In the genomic region with DNA sequence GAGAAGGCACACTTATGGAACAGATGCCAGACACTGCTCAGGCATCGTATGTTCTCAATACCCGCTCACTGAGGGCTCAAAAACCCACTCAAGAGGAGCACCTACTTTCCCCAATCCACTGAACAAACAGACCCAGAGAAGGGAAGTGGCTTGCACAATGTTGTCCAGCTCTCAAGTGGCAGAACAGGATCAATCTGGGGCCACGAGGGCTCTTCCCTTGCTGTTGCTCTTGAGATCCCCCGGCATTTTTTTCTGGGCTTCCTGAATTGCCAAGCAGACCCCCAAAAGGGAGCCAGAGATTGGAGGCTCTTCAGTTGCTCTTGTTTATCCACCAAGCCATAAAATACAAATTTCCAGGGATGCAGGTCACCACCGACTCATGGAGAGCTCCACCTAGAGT, we compare ENCODE assay signal across 19 cellular contexts. TPM values are rescaled to one million over a fixed set of nuclear protein-coding genes. Genes with fewer than 3 reads are reported as not detected.
DNase-seq lines count a peak whose midpoint lies in the region; ATAC-seq and TF ChIP-seq lines count a peak whose summit lies in the region.
"Had no signal": no experiment of that assay in that cellular context is flagged by ENCODE, and none has a peak within 500 bp of the region (broad histone marks: within the 10 kb centered on the region; RNA-seq: fewer than 3 reads in every experiment).

No MANE protein-coding gene starts in this region.

- no peaks in the 10 kb centered on the region for H3K36me3 Mint-ChIP-seq in activated CD4-positive, alpha-beta T cell treated with anti-CD3 and anti-CD28 coated beads, Interleukin-2, amount 10 ng/mL, durations not matched to agents 7 days and 5 days (ENCODE audit: low read depth)
- H3K36me3 Mint-ChIP-seq in activated T-helper 2 cell treated with anti-CD3 and anti-CD28 coated beads, Interferon-gamma antibody, Interleukin-2, Interleukin-4, amounts not matched to agents 10 μg/mL and 5 μg/mL and 100 μg/mL, durations not matched to agents 14 hours and 24 hours and 36 hours (ENCODE audit: low read depth), result no peaks in the 10 kb centered on the region
- H3K36me3 Mint-ChIP-seq: CD14-positive monocyte; CD4-positive, alpha-beta memory T cell had no signal

- peaks cover 2% of the 10 kb centered on the region for H3K27me3 Mint-ChIP-seq in activated CD4-positive, alpha-beta T cell treated with anti-CD3 and anti-CD28 coated beads, Interleukin-2, amount 10 ng/mL, durations not matched to agents 7 days and 5 days
- peaks cover 4% of the 10 kb centered on the region for H3K27me3 Mint-ChIP-seq in activated T-helper 2 cell treated with anti-CD3 and anti-CD28 coated beads, Interferon-gamma antibody, Interleukin-2, Interleukin-4, amounts not matched to agents 10 μg/mL and 5 μg/mL and 100 μg/mL, durations not matched to agents 14 hours and 24 hours and 36 hours (ENCODE audit: low read depth)

- no peaks in the 10 kb centered on the region for H3K4me1 ChIP-seq in left lung
- H3K4me1 ChIP-seq: BLaER1 had no signal

- ATAC-seq in left lung (peak; percentile 38), GM21576 (IDR thresholded peaks at IDR 0.05; ENCODE audit: unreplicated experiment) (no peak)
- ATAC-seq: A549, HCT116 had no signal

- intact Hi-C loops in left lung (cut with DNase I), result no loop called here
- intact Hi-C loops in activated T-helper 2 cell treated with anti-CD3 and anti-CD28 coated beads, Interferon-gamma antibody, Interleukin-2, Interleukin-4, amounts not matched to agents 10 μg/mL and 5 μg/mL and 100 μg/mL, durations not matched to agents 14 hours and 24 hours and 36 hours (cut with micrococcal nuclease), result no loop called here

- no peaks in the 10 kb centered on the region for H3K9me3 ChIP-seq in left lung
- H3K9me3 ChIP-seq: A549, BLaER1 had no signal

- H3K4me3 ChIP-seq in left lung, result no peak overlapping the region
- H3K4me3 ChIP-seq: A549, BLaER1 had no signal

- H3K9me3 Mint-ChIP-seq in activated CD4-positive, alpha-beta T cell treated with anti-CD3 and anti-CD28 coated beads, Interleukin-2, amount 10 ng/mL, durations not matched to agents 7 days and 5 days, result no peaks in the 10 kb centered on the region
- H3K9me3 Mint-ChIP-seq in activated T-helper 2 cell treated with anti-CD3 and anti-CD28 coated beads, Interferon-gamma antibody, Interleukin-2, Interleukin-4, amounts not matched to agents 10 μg/mL and 5 μg/mL and 100 μg/mL, durations not matched to agents 14 hours and 24 hours and 36 hours, result no peaks in the 10 kb centered on the region
- H3K9me3 Mint-ChIP-seq: CD4-positive, alpha-beta memory T cell; HFFc6 had no signal

- CTCF ChIA-PET in activated CD4-positive, alpha-beta T cell treated with anti-CD3 and anti-CD28 coated beads, Interleukin-2, amount 10 ng/mL, durations not matched to agents 7 days and 5 days (lab: Charles Lee), result interaction anchor here (1.1 kb wide), 1 partner anchor 8 kb away, joined by 3 read pairs; no protein-coding TSS in a partner anchor

- POLR2A ChIA-PET in activated CD4-positive, alpha-beta T cell treated with anti-CD3 and anti-CD28 coated beads, Interleukin-2, amount 10 ng/mL, durations not matched to agents 7 days and 5 days (lab: Charles Lee), result no interaction called here

- DNase-seq in DMS79 treated with DMSO at 0.1 percent for 48 hours (lab: John Stamatoyannopoulos, UW) (peak; percentile 60), DMS79 (lab: John Stamatoyannopoulos, UW) (no peak), DMS53 treated with DMSO at 0.1 percent for 48 hours (lab: John Stamatoyannopoulos, UW; ENCODE audit: unreplicated experiment) (peak; percentile 1), left lung (no peak)
- DNase-seq in activated CD4-positive, alpha-beta T cell treated with anti-CD3 and anti-CD28 coated beads, Interleukin-2, amount 10 ng/mL, durations not matched to agents 7 days and 5 days, result no peak
- no peak for DNase-seq in activated T-helper 2 cell treated with anti-CD3 and anti-CD28 coated beads, Interferon-gamma antibody, Interleukin-2, Interleukin-4, amounts not matched to agents 10 μg/mL and 5 μg/mL and 100 μg/mL, durations not matched to agents 14 hours and 24 hours and 36 hours (ENCODE audit: low spot score)
- DNase-seq: CD4-positive, alpha-beta memory T cell; DMS153; GDM1; GOT3; H7; HFFc6 had no signal

- H3K36me3 ChIP-seq in left lung, result no peaks in the 10 kb centered on the region
- H3K36me3 ChIP-seq: BLaER1 had no signal

- H3K27ac ChIP-seq in left lung, result no peak overlapping the region
- H3K27ac ChIP-seq: 22Rv1, A549, BLaER1, HL-60 had no signal

- no peaks in the 10 kb centered on the region for H3K27me3 ChIP-seq in left lung
- H3K27me3 ChIP-seq: BLaER1 had no signal

- no peak overlapping the region for H3K27ac Mint-ChIP-seq in activated CD4-positive, alpha-beta T cell treated with anti-CD3 and anti-CD28 coated beads, Interleukin-2, amount 10 ng/mL, durations not matched to agents 7 days and 5 days
- no peak overlapping the region for H3K27ac Mint-ChIP-seq in activated T-helper 2 cell treated with anti-CD3 and anti-CD28 coated beads, Interferon-gamma antibody, Interleukin-2, Interleukin-4, amounts not matched to agents 10 μg/mL and 5 μg/mL and 100 μg/mL, durations not matched to agents 14 hours and 24 hours and 36 hours
- H3K27ac Mint-ChIP-seq: CD14-positive monocyte; CD4-positive, alpha-beta memory T cell; HFFc6 had no signal

- no peak for TF ChIP-seq CTCF in left lung (IDR thresholded peaks at IDR 0.05)

- H3K4me3 Mint-ChIP-seq in activated CD4-positive, alpha-beta T cell treated with anti-CD3 and anti-CD28 coated beads, Interleukin-2, amount 10 ng/mL, durations not matched to agents 7 days and 5 days, result no peak overlapping the region
- H3K4me3 Mint-ChIP-seq in activated T-helper 2 cell treated with anti-CD3 and anti-CD28 coated beads, Interferon-gamma antibody, Interleukin-2, Interleukin-4, amounts not matched to agents 10 μg/mL and 5 μg/mL and 100 μg/mL, durations not matched to agents 14 hours and 24 hours and 36 hours (ENCODE audit: low read depth), result no peak overlapping the region
- H3K4me3 Mint-ChIP-seq: CD4-positive, alpha-beta memory T cell; HFFc6 had no signal

- H3K4me1 Mint-ChIP-seq in activated CD4-positive, alpha-beta T cell treated with anti-CD3 and anti-CD28 coated beads, Interleukin-2, amount 10 ng/mL, durations not matched to agents 7 days and 5 days, result peaks cover 4% of the 10 kb centered on the region
- H3K4me1 Mint-ChIP-seq in activated T-helper 2 cell treated with anti-CD3 and anti-CD28 coated beads, Interferon-gamma antibody, Interleukin-2, Interleukin-4, amounts not matched to agents 10 μg/mL and 5 μg/mL and 100 μg/mL, durations not matched to agents 14 hours and 24 hours and 36 hours (ENCODE audit: low read depth), result peaks cover 2% of the 10 kb centered on the region

RNA-seq across cellular contexts. Expression of a gene that starts 35.7 kb away (rescaled TPM):
- total RNA-seq in left lung, result 100 to 1,000 TPM; 113 to 120 TPM
- 10 to 100 TPM; 52.6 to 55.7 TPM for total RNA-seq in activated CD4-positive, alpha-beta T cell treated with anti-CD3 and anti-CD28 coated beads, Interleukin-2, amount 10 ng/mL, durations not matched to agents 7 days and 5 days
- total RNA-seq in activated T-helper 2 cell treated with anti-CD3 and anti-CD28 coated beads, Interferon-gamma antibody, Interleukin-2, Interleukin-4, amounts not matched to agents 10 μg/mL and 5 μg/mL and 100 μg/mL, durations not matched to agents 14 hours and 24 hours and 36 hours, result 40.4 and 43.7 TPM in 2 replicates

Comparison
In these comparisons a context has a peak if more than half of its experiments do, and no peak if none do; other contexts are left out.
1. DNase-seq: peak in DMS79 treated with DMSO at 0.1 percent for 48 hours (single experiment) and DMS53 treated with DMSO at 0.1 percent for 48 hours (single experiment); none in DMS79 (single experiment), left lung (0 of 2), activated CD4-positive, alpha-beta T cell treated with anti-CD3 and anti-CD28 coated beads, Interleukin-2, amount 10 ng/mL, durations not matched to agents 7 days and 5 days (single experiment) and activated T-helper 2 cell treated with anti-CD3 and anti-CD28 coated beads, Interferon-gamma antibody, Interleukin-2, Interleukin-4, amounts not matched to agents 10 μg/mL and 5 μg/mL and 100 μg/mL, durations not matched to agents 14 hours and 24 hours and 36 hours (single experiment).